ENCODE assay signal across 12 cellular contexts in genomic region chr19:10762656-10763055, GRCh38. TPM values are rescaled to one million over a fixed set of nuclear protein-coding genes. Genes with fewer than 3 reads are reported as not detected.
A peak's percentile ranks its signal among the peaks of the same experiment; 100 is the strongest.
DNase-seq lines count a peak whose midpoint lies in the region; ATAC-seq and TF ChIP-seq lines count a peak whose summit lies in the region.
"Had no signal": no experiment of that assay in that cellular context is flagged by ENCODE, and none has a peak within 500 bp of the region (broad histone marks: within the 10 kb centered on the region; RNA-seq: fewer than 3 reads in every experiment).

No MANE protein-coding gene starts in this region.

- H3K9ac ChIP-seq in PC-3 (ENCODE audit: low read length) (no peak overlapping the region), colonic mucosa (ENCODE audit: low read depth in 2 of 2, low read length in 2 of 2) (peak overlapping the region; percentile 51 to 79)

- POLR2A ChIA-PET in CD4-positive, alpha-beta T cell (lab: Charles Lee): interaction anchor here (1.2 to 3.9 kb wide), 4 partner anchors 32 to 345 kb away, joined by 3 to 30 read pairs (median 4); partner anchors contain the start of genes CARM1 and DNM2
- POLR2A ChIA-PET in PC-3 (lab: Charles Lee; ENCODE audit: unreplicated experiment): no interaction called here

- DNase-seq in CD4-positive, alpha-beta T cell: peak in 8 of 10 experiments; percentile 32 to 53 (median 42)
- DNase-seq in PC-3 (peak; percentile 51), colonic mucosa (peak; percentile 88), natural killer cell (no peak)
- DNase-seq: DMS53, foreskin melanocyte, NCI-H1048 had no signal

- BruUV-seq in PC-3 (replicated peaks; lab: Mats Ljungman, UMichigan): no TSS peak

- 0 out of 2 replicates have a peak, but pooled peaks cover 4% of the 10 kb centered on the region for H4K20me1 ChIP-seq in PC-3 (ENCODE audit: low read length)

- peak overlapping the region; percentile 67 for H3K4me3 Mint-ChIP-seq in CD4-positive, alpha-beta T cell
- H3K4me3 Mint-ChIP-seq in natural killer cell: peak overlapping the region; percentile 71

- peak overlapping the region; percentile 27; the same call in 1 of the 2 replicates for H3K4me2 ChIP-seq in PC-3 (ENCODE audit: low read length)

- H3K9me2 ChIP-seq in PC-3 (replicated peaks; ENCODE audit: low read length): no peaks in the 10 kb centered on the region

- TF ChIP-seq CTCF in CD4-positive, alpha-beta T cell (IDR thresholded peaks at IDR 0.05): no peak
- TF ChIP-seq CTCF in PC-3 (conservative IDR thresholded peaks at IDR 0.05; ENCODE audit: low read depth, low read length): no peak
- TF ChIP-seq CTCF in colonic mucosa (IDR thresholded peaks at IDR 0.05): no peak
- no peak for TF ChIP-seq CTCF in natural killer cell (IDR thresholded peaks at IDR 0.05)

- no peak overlapping the region for H2AFZ ChIP-seq in PC-3 (ENCODE audit: low read length)

- peaks cover 17% of the 10 kb centered on the region for H3K36me3 ChIP-seq in PC-3 (ENCODE audit: low read depth, low read length)
- H3K36me3 ChIP-seq in colonic mucosa: no peaks in the 10 kb centered on the region
- H3K36me3 ChIP-seq: ovary had no signal

- H3K4me1 Mint-ChIP-seq in CD4-positive, alpha-beta T cell (ENCODE audit: low read depth): peaks cover 82% of the 10 kb centered on the region
- H3K4me1 Mint-ChIP-seq in natural killer cell: peaks cover 73 to 77% of the 10 kb centered on the region in 2 donors

- H3K4me1 ChIP-seq in PC-3 (ENCODE audit: insufficient read depth, low read length) (peaks cover 22% of the 10 kb centered on the region), colonic mucosa (peaks cover 66% of the 10 kb centered on the region)

- peaks cover 50% of the 10 kb centered on the region for H3K36me3 Mint-ChIP-seq in CD4-positive, alpha-beta T cell (ENCODE audit: low read depth)
- H3K36me3 Mint-ChIP-seq in natural killer cell: no peaks in the 10 kb centered on the region

- no peaks in the 10 kb centered on the region for H3K27me3 ChIP-seq in CD4-positive, alpha-beta T cell (ENCODE audit: control insufficient read depth, insufficient read depth, low read length)
- H3K27me3 ChIP-seq in PC-3 (ENCODE audit: low read length) (no peaks in the 10 kb centered on the region), colonic mucosa (no peaks in the 10 kb centered on the region)
- H3K27me3 ChIP-seq: ovary had no signal

- no peaks in the 10 kb centered on the region for H3K9me3 Mint-ChIP-seq in CD4-positive, alpha-beta T cell
- no peaks in the 10 kb centered on the region for H3K9me3 Mint-ChIP-seq in natural killer cell

- peak; percentile 8 for ATAC-seq in CD4-positive, alpha-beta T cell (ENCODE audit: poor library complexity)
- ATAC-seq in PC-3 (peak; percentile 58), natural killer cell (no peak), GM19351 (IDR thresholded peaks at IDR 0.05; ENCODE audit: unreplicated experiment) (no peak), HG03196 (IDR thresholded peaks at IDR 0.05; ENCODE audit: unreplicated experiment) (no peak), HG02763 (IDR thresholded peaks at IDR 0.05; ENCODE audit: unreplicated experiment) (no peak), HG03095 (IDR thresholded peaks at IDR 0.05; ENCODE audit: unreplicated experiment) (no peak)

- no peaks in the 10 kb centered on the region for H3K9me3 ChIP-seq in CD4-positive, alpha-beta T cell (ENCODE audit: control insufficient read depth, low read length)
- H3K9me3 ChIP-seq in PC-3 (ENCODE audit: low read length): no peaks in the 10 kb centered on the region
- no peaks in the 10 kb centered on the region for H3K9me3 ChIP-seq in colonic mucosa
- H3K9me3 ChIP-seq: ovary had no signal

- peak overlapping the region; percentile 66 for H3K27ac ChIP-seq in CD4-positive, alpha-beta T cell (ENCODE audit: low read depth, low read length)
- H3K27ac ChIP-seq in PC-3 (ENCODE audit: low read length): no peak overlapping the region
- peak overlapping the region; percentile 95 for H3K27ac ChIP-seq in colonic mucosa
- H3K27ac ChIP-seq: ovary had no signal

- CTCF ChIA-PET in CD4-positive, alpha-beta T cell (lab: Charles Lee): interaction anchor here (6.7 kb wide), 1 partner anchor 45 kb away, joined by 45 read pairs; the partner anchor contains the start of gene DNM2
- CTCF ChIA-PET in PC-3 (lab: Charles Lee): no interaction called here

- no peak overlapping the region for H3K4me3 ChIP-seq in PC-3 (ENCODE audit: low read length)
- H3K4me3 ChIP-seq in colonic mucosa: no peak overlapping the region
- H3K4me3 ChIP-seq: ovary had no signal

- intact Hi-C loops in CD4-positive, alpha-beta T cell (cut with DNase I, micrococcal nuclease): no loop called here
- intact Hi-C loops in PC-3 (cut with micrococcal nuclease) (no loop called here), colonic mucosa (cut with DNase I) (no loop called here), natural killer cell (cut with micrococcal nuclease) (no loop called here)

- no peaks in the 10 kb centered on the region for H3K27me3 Mint-ChIP-seq in CD4-positive, alpha-beta T cell
- H3K27me3 Mint-ChIP-seq in natural killer cell (ENCODE audit: low read depth in 2 of 2): no peaks in the 10 kb centered on the region

- H3K27ac Mint-ChIP-seq in CD4-positive, alpha-beta T cell: peak overlapping the region; percentile 93
- H3K27ac Mint-ChIP-seq in natural killer cell: peak overlapping the region; percentile 87 to 98

- H3F3A ChIP-seq in PC-3 (ENCODE audit: low read length, unreplicated experiment): no peaks in the 10 kb centered on the region

- peaks cover 53% of the 10 kb centered on the region for H3K79me2 ChIP-seq in PC-3 (ENCODE audit: low read length)

RNA-seq across cellular contexts. Expression of gene DNM2, which starts 44.8 kb away (rescaled TPM):
- total RNA-seq in CD4-positive, alpha-beta T cell: 100 to 1,000 TPM; 279 to 286 TPM
- total RNA-seq in PC-3 (2014; rRNA removed): 150 and 211 TPM in 2 replicates
- 100 to 1,000 TPM; 450 to 461 TPM for total RNA-seq in colonic mucosa
- 100 to 1,000 TPM; 419 to 491 (median 428) TPM for total RNA-seq in natural killer cell

Comparison
In these comparisons a context has a peak if more than half of its experiments do, and no peak if none do; other contexts are left out.
1. ATAC-seq: peak in CD4-positive, alpha-beta T cell (single experiment) and PC-3 (single experiment); none in natural killer cell (0 of 3), GM19351 (single experiment), HG03196 (single experiment), HG02763 (single experiment) and HG03095 (single experiment).